ENCODE assay signal across 13 cellular contexts in the genomic region with DNA sequence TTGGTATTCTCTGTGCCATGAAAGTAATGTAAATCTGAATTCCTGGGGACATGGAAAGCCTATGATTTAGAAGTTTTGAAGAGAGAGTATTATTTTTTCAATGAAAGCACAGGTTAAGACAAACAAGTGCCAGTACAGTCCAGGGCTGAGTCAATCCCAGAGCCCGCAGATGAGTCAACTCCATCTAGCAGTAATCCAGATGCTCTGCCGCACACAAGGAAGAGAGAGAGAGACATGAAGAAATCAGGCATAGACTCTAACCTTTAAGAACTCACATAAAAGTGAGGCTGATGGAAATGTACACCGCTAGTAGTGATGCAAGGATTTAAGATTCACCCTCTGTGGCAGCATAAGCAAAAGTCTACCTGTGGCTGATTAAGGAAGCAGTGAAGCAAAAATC.
DNase-seq lines count a peak whose midpoint lies in the region; ATAC-seq and TF ChIP-seq lines count a peak whose summit lies in the region.
"Had no signal": no experiment of that assay in that cellular context is flagged by ENCODE, and none has a peak within 500 bp of the region (broad histone marks: within the 10 kb centered on the region; RNA-seq: fewer than 3 reads in every experiment).

No MANE protein-coding gene starts in this region.

- no peaks in the 10 kb centered on the region for H3K27me3 Mint-ChIP-seq in activated CD4-positive, alpha-beta memory T cell treated with anti-CD3 and anti-CD28 coated beads, Interleukin-2, amount 10 ng/mL, durations not matched to agents 7 days and 5 days
- H3K27me3 Mint-ChIP-seq: activated CD8-positive, alpha-beta T cell treated with anti-CD3 and anti-CD28 coated beads for 36 hours; progenitor cell of endocrine pancreas had no signal

- intact Hi-C loops in Right ventricle myocardium superior (cut with DNase I) (no loop called here), cardiac septum (cut with DNase I) (loop anchor here (10.0 kb wide), 3 partner anchors 114 to 1006 kb away; partner anchors contain the start of gene IGFBP3), uterus (cut with DNase I; ENCODE audit: low total_unique reads) (no loop called here)

- H3K4me3 Mint-ChIP-seq in activated CD4-positive, alpha-beta memory T cell treated with anti-CD3 and anti-CD28 coated beads, Interleukin-2, amount 10 ng/mL, durations not matched to agents 7 days and 5 days = no peak overlapping the region
- H3K4me3 Mint-ChIP-seq: activated CD8-positive, alpha-beta T cell treated with anti-CD3 and anti-CD28 coated beads for 36 hours had no signal

- no peak overlapping the region for H3K4me3 ChIP-seq in uterus
- H3K4me3 ChIP-seq: BLaER1 treated with 17β-estradiol and CSF1 and Interleukin-3, amounts not matched to agents 10 nM and 100 nM; body of pancreas; HAP-1 had no signal

- TF ChIP-seq CTCF in foreskin keratinocyte (conservative IDR thresholded peaks at IDR 0.05) (no peak), uterus (IDR thresholded peaks at IDR 0.05) (no peak)

- peak; percentile 50 for ATAC-seq in Right ventricle myocardium superior (ENCODE audit: poor library complexity)
- peak; percentile 98 for ATAC-seq in foreskin keratinocyte
- ATAC-seq: activated CD8-positive, alpha-beta T cell treated with anti-CD3 and anti-CD28 coated beads for 36 hours; body of pancreas had no signal

- no peaks in the 10 kb centered on the region for H3K9me3 ChIP-seq in uterus
- H3K9me3 ChIP-seq: body of pancreas, HAP-1 had no signal

- no peaks in the 10 kb centered on the region for H3K4me1 Mint-ChIP-seq in activated CD4-positive, alpha-beta memory T cell treated with anti-CD3 and anti-CD28 coated beads, Interleukin-2, amount 10 ng/mL, durations not matched to agents 7 days and 5 days

- no peak overlapping the region for H3K27ac Mint-ChIP-seq in activated CD4-positive, alpha-beta memory T cell treated with anti-CD3 and anti-CD28 coated beads, Interleukin-2, amount 10 ng/mL, durations not matched to agents 7 days and 5 days
- H3K27ac Mint-ChIP-seq: activated CD8-positive, alpha-beta T cell treated with anti-CD3 and anti-CD28 coated beads for 36 hours; progenitor cell of endocrine pancreas had no signal

- POLR2A ChIA-PET in activated CD4-positive, alpha-beta memory T cell treated with anti-CD3 and anti-CD28 coated beads, Interleukin-2, amount 10 ng/mL, durations not matched to agents 7 days and 5 days (lab: Charles Lee) = no interaction called here

- peak overlapping the region; percentile 7 for H3K27ac ChIP-seq in foreskin keratinocyte
- H3K27ac ChIP-seq in uterus = peak overlapping the region in 1 of 2 donors; percentile 49
- H3K27ac ChIP-seq: BLaER1 treated with 17β-estradiol and CSF1 and Interleukin-3, amounts not matched to agents 10 nM and 100 nM; body of pancreas had no signal

- H3K27me3 ChIP-seq in foreskin keratinocyte (no peaks in the 10 kb centered on the region), uterus (no peaks in the 10 kb centered on the region)
- H3K27me3 ChIP-seq: BLaER1 treated with 17β-estradiol and CSF1 and Interleukin-3, amounts not matched to agents 10 nM and 100 nM; body of pancreas had no signal

- no peaks in the 10 kb centered on the region for H3K36me3 ChIP-seq in uterus
- H3K36me3 ChIP-seq: BLaER1 treated with 17β-estradiol and CSF1 and Interleukin-3, amounts not matched to agents 10 nM and 100 nM; HAP-1 had no signal

- no peak for DNase-seq in Right ventricle myocardium superior
- no peak for DNase-seq in cardiac septum (ENCODE audit: low spot score)
- DNase-seq in T1000 (lab: John Stamatoyannopoulos, UW) = peak; percentile 57
- DNase-seq in foreskin keratinocyte = peak; percentile 86 to 92
- DNase-seq in uterus = peak; percentile 37 to 76
- no peak for DNase-seq in DMS79 treated with DMSO at 0.1 percent for 48 hours (lab: John Stamatoyannopoulos, UW)
- no peak for DNase-seq in activated CD4-positive, alpha-beta T cell treated with anti-CD3 and anti-CD28 coated beads for 48 hours
- DNase-seq in activated CD4-positive, alpha-beta memory T cell treated with anti-CD3 and anti-CD28 coated beads, Interleukin-2, amount 10 ng/mL, durations not matched to agents 7 days and 5 days = no peak
- DNase-seq: activated CD8-positive, alpha-beta T cell treated with anti-CD3 and anti-CD28 coated beads for 36 hours; body of pancreas had no signal

- H3K9me3 Mint-ChIP-seq in activated CD4-positive, alpha-beta memory T cell treated with anti-CD3 and anti-CD28 coated beads, Interleukin-2, amount 10 ng/mL, durations not matched to agents 7 days and 5 days = no peaks in the 10 kb centered on the region

- no peaks in the 10 kb centered on the region for H3K36me3 Mint-ChIP-seq in activated CD4-positive, alpha-beta memory T cell treated with anti-CD3 and anti-CD28 coated beads, Interleukin-2, amount 10 ng/mL, durations not matched to agents 7 days and 5 days (ENCODE audit: low read depth)

- H3K4me1 ChIP-seq in foreskin keratinocyte = peaks cover 22% of the 10 kb centered on the region
- peaks cover 0 to 4% of the 10 kb centered on the region in 2 donors for H3K4me1 ChIP-seq in uterus
- H3K4me1 ChIP-seq: HAP-1 had no signal

- CTCF ChIA-PET in activated CD4-positive, alpha-beta memory T cell treated with anti-CD3 and anti-CD28 coated beads, Interleukin-2, amount 10 ng/mL, durations not matched to agents 7 days and 5 days (lab: Charles Lee) = no interaction called here

- TF ChIP-seq POLR2A in uterus (IDR thresholded peaks at IDR 0.05) = no peak

Comparison
In these comparisons a context has a peak if more than half of its experiments do, and no peak if none do; other contexts are left out.
1. DNase-seq: peak in T1000 (single experiment), foreskin keratinocyte (2 of 2) and uterus (2 of 2); none in Right ventricle myocardium superior (single experiment), cardiac septum (single experiment), DMS79 treated with DMSO at 0.1 percent for 48 hours (single experiment), activated CD4-positive, alpha-beta T cell treated with anti-CD3 and anti-CD28 coated beads for 48 hours (single experiment) and activated CD4-positive, alpha-beta memory T cell treated with anti-CD3 and anti-CD28 coated beads, Interleukin-2, amount 10 ng/mL, durations not matched to agents 7 days and 5 days (single experiment).